8 cellular contexts compared by ENCODE assay signal in the genomic region with DNA sequence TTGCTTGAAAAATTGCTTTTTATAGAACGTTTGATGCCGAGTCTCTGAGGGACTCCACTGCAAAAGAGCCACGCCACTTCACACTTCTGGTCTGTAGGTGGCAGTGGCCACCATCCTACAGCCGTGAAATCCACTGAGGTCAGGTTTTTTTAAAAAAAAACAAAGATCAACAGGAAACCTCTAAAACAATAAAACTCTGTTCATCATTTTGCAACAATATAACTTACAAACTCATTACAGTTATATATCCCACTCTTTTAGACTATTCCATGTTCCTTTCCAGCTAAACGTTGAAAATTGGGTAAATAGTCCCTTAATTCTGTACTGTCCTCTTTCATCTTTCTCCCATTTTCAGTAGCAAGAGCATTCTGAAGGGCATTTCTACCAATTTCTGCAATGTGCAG.
DNase-seq lines count a peak whose midpoint lies in the region; ATAC-seq and TF ChIP-seq lines count a peak whose summit lies in the region.

No MANE protein-coding gene starts in this region.

- peak overlapping the region; percentile 64; the same call in 1 of the 2 replicates for H2BK20ac ChIP-seq in IMR-90 (ENCODE audit: low read depth, low read length)

- no peaks in the 10 kb centered on the region for H4K20me1 ChIP-seq in IMR-90 (ENCODE audit: insufficient read depth, low read length)
- no peaks in the 10 kb centered on the region for H4K20me1 ChIP-seq in PC-3 (ENCODE audit: low read length)

- peak overlapping the region; percentile 42; the same call in 1 of the 3 replicates for H2BK15ac ChIP-seq in IMR-90 (ENCODE audit: low read depth, low read length)

- BruUV-seq in IMR-90 (replicated peaks; lab: Mats Ljungman, UMichigan) = no TSS peak
- no TSS peak for BruUV-seq in PC-3 (replicated peaks; lab: Mats Ljungman, UMichigan)

- no peak overlapping the region for H2AK9ac ChIP-seq in IMR-90 (replicated peaks; ENCODE audit: low read depth, low read length, poor library complexity)

- H3K9me3 ChIP-seq in IMR-90 (ENCODE audit: control insufficient read depth, insufficient read depth, low read length) = no peaks in the 10 kb centered on the region
- no peaks in the 10 kb centered on the region for H3K9me3 ChIP-seq in PC-3 (ENCODE audit: low read length)

- no CpG with 5 or more reads among the region's 5 CpGs for WGBS in IMR-90 (ENCODE audit: extremely low coverage in 2 of 2, insufficient read length in 1 of 2), 2 experiments

- no peak overlapping the region for H2AFZ ChIP-seq in IMR-90 (replicated peaks; ENCODE audit: low read length, poor library complexity)
- 0 out of 2 replicates have a peak overlapping the region, but pooled peaks have one; percentile 15 for H2AFZ ChIP-seq in PC-3 (ENCODE audit: low read length)

- H3K4ac ChIP-seq in IMR-90 (ENCODE audit: low read depth, low read length) = 0 out of 2 replicates have a peak overlapping the region, but pooled peaks have one; percentile 15

- no peak overlapping the region for H3K56ac ChIP-seq in IMR-90 (ENCODE audit: extremely low read depth, insufficient read depth, low read length)

- H3K36me3 ChIP-seq in IMR-90 (ENCODE audit: control insufficient read depth, insufficient read depth, low read length) = no peaks in the 10 kb centered on the region
- H3K36me3 ChIP-seq in PC-3 (ENCODE audit: low read depth, low read length) = no peaks in the 10 kb centered on the region

- H3K14ac ChIP-seq in IMR-90 (replicated peaks; ENCODE audit: low read depth, low read length) = no peak overlapping the region

- H3K18ac ChIP-seq in IMR-90 (ENCODE audit: low read depth, low read length) = peak overlapping the region; percentile 15; the same call in 1 of the 2 replicates

- H4K5ac ChIP-seq in IMR-90 (ENCODE audit: low read depth, low read length) = no peak overlapping the region

- DNase-seq in NCI-H510A treated with DMSO at 0.1 percent for 48 hours (lab: John Stamatoyannopoulos, UW) (peak; percentile 20), NCI-H510A (lab: John Stamatoyannopoulos, UW) (no peak), IMR-90 (peak; percentile 67), PC-3 (peak; percentile 84), dedifferentiated amniotic fluid mesenchymal stem cell (ENCODE audit: extremely low spot score) (peak; percentile 73), midbrain (lab: John Stamatoyannopoulos, UW) (peak; percentile 66)
- no peak for DNase-seq in activated effector memory CD4-positive, alpha-beta T cell treated with Interleukin-2 at 50 U/mL for 16 hours

- H3K79me1 ChIP-seq in IMR-90 (ENCODE audit: low read depth in 1 of 2, low read length in 2 of 2) = no peaks in the 10 kb centered on the region; a peak in 1 of 4 replicates

- no peak overlapping the region for H2AK5ac ChIP-seq in IMR-90 (ENCODE audit: low read depth, low read length)

- H4K91ac ChIP-seq in IMR-90 (ENCODE audit: insufficient read depth, low read depth, low read length) = peak overlapping the region; percentile 6; the same call in 1 of the 2 replicates

- no peaks in the 10 kb centered on the region for H3K79me2 ChIP-seq in PC-3 (ENCODE audit: low read length)

- H3K9me1 ChIP-seq in IMR-90 (ENCODE audit: insufficient read depth, low read length) = peaks cover 3% of the 10 kb centered on the region; the same call in 1 of the 2 replicates

- peak; percentile 96 for TF ChIP-seq RAD21 in IMR-90 (IDR thresholded peaks at IDR 0.05; ENCODE audit: low read length)

- no peak overlapping the region for H2BK5ac ChIP-seq in IMR-90 (ENCODE audit: low read depth, low read length, poor library complexity, severe bottlenecking)

- no peak overlapping the region for H3K4me2 ChIP-seq in IMR-90 (ENCODE audit: low read depth, low read length)
- peak overlapping the region; percentile 14; the same call in 1 of the 2 replicates for H3K4me2 ChIP-seq in PC-3 (ENCODE audit: low read length)

- CTCF ChIA-PET in IMR-90 (lab: Yijun Ruan, JAX) (interaction anchor here (0.6 to 1.6 kb wide), 16 partner anchors 58 to 575 kb away, joined by 3 to 9 read pairs (median 4); a partner anchor contains a TSS), PC-3 (lab: Charles Lee) (interaction anchor here (0.5 to 0.9 kb wide), 3 partner anchors 63 to 122 kb away, joined by 3 to 4 read pairs (median 3); no protein-coding TSS in a partner anchor)

- no peak overlapping the region for H3K23ac ChIP-seq in IMR-90 (ENCODE audit: low read depth, low read length)

- no peak overlapping the region for H3K4me3 ChIP-seq in IMR-90 (ENCODE audit: insufficient read depth, low read depth, low read length)
- H3K4me3 ChIP-seq in PC-3 (ENCODE audit: low read length) = no peak overlapping the region

- intact Hi-C loops in IMR-90 (cut with micrococcal nuclease) (loop anchor here (1.0 to 10.0 kb wide), 9 partner anchors 65 to 1458 kb away; a partner anchor contains a TSS), PC-3 (cut with micrococcal nuclease) (loop anchor here (1.0 to 2.0 kb wide), 4 partner anchors 122 to 582 kb away; no protein-coding TSS in a partner anchor)

- ATAC-seq in GM21526 (IDR thresholded peaks at IDR 0.05; ENCODE audit: low FRiP score, unreplicated experiment) = peak; percentile 93
- peak; percentile 64 for ATAC-seq in IMR-90 (ENCODE audit: low read depth)
- peak; percentile 60 for ATAC-seq in PC-3

- dilution Hi-C loops in IMR-90 (cut with HindIII; ENCODE audit: low sequenced_read_pairs, unreplicated experiment) = loop anchor here (25.0 kb wide), 1 partner anchor 160 kb away; no protein-coding TSS in a partner anchor

- peak overlapping the region in 1 of 2 experiments; percentile 31; a peak in 1 of 4 replicates for H4K8ac ChIP-seq in IMR-90 (ENCODE audit: low read depth in 2 of 2, low read length in 2 of 2)

- in situ Hi-C loops in IMR-90 (cut with MboI; ENCODE audit: low sequenced_read_pairs) = loop anchor here (5.0 kb wide), 2 partner anchors 160 to 665 kb away; no protein-coding TSS in a partner anchor

- no peaks in the 10 kb centered on the region for H3F3A ChIP-seq in PC-3 (ENCODE audit: low read length, unreplicated experiment)

- no peak overlapping the region for H3K27ac ChIP-seq in IMR-90 (ENCODE audit: insufficient read depth, low read length)
- no peak overlapping the region for H3K27ac ChIP-seq in PC-3 (ENCODE audit: low read length)

- peak overlapping the region; percentile 82 for H2BK120ac ChIP-seq in IMR-90 (ENCODE audit: low read depth, low read length)

- no peaks in the 10 kb centered on the region for H3K27me3 ChIP-seq in IMR-90 (ENCODE audit: control insufficient read depth, insufficient read depth, low read length)
- no peaks in the 10 kb centered on the region for H3K27me3 ChIP-seq in PC-3 (ENCODE audit: low read length)

- no peaks in the 10 kb centered on the region for H3K9me2 ChIP-seq in PC-3 (replicated peaks; ENCODE audit: low read length)

- TF ChIP-seq POLR2A in IMR-90 (IDR thresholded peaks at IDR 0.05; ENCODE audit: low read depth, low read length) = no peak

- H3K9ac ChIP-seq in IMR-90 (ENCODE audit: low read depth, low read length) (no peak overlapping the region), PC-3 (ENCODE audit: low read length) (no peak overlapping the region)

- POLR2A ChIA-PET in IMR-90 (lab: Charles Lee; ENCODE audit: unreplicated experiment) (no interaction called here), PC-3 (lab: Charles Lee; ENCODE audit: unreplicated experiment) (no interaction called here)

- peaks cover 10% of the 10 kb centered on the region for H3K4me1 ChIP-seq in IMR-90 (ENCODE audit: control insufficient read depth, insufficient read depth, low read length)
- peaks cover 30% of the 10 kb centered on the region for H3K4me1 ChIP-seq in PC-3 (ENCODE audit: insufficient read depth, low read length)

- TF ChIP-seq CTCF in IMR-90 (conservative IDR thresholded peaks at IDR 0.05; ENCODE audit: low read depth, low read length) (peak; percentile 98), PC-3 (conservative IDR thresholded peaks at IDR 0.05; ENCODE audit: low read depth, low read length) (peak; percentile 99)

TF ChIP-seq in IMR-90, 13 proteins besides CTCF, POLR2A, EP300 and RAD21:
- TF ChIP-seq MAFK (IDR thresholded peaks at IDR 0.05; ENCODE audit: low read depth, low read length) (peak; percentile 56; the same call in 1 of the 2 replicates), RCOR1 (IDR thresholded peaks at IDR 0.05; ENCODE audit: insufficient replicate concordance, low read length) (no peak), FOS (IDR thresholded peaks at IDR 0.05; ENCODE audit: low read depth, low read length) (no peak), BHLHE40 (IDR thresholded peaks at IDR 0.05; ENCODE audit: low read depth, low read length) (no peak), MXI1 (IDR thresholded peaks at IDR 0.05; ENCODE audit: borderline replicate concordance, low read depth, low read length) (no peak), CHD1 (IDR thresholded peaks at IDR 0.05; ENCODE audit: low read depth, low read length) (no peak), RFX5 (IDR thresholded peaks at IDR 0.05; ENCODE audit: low read depth, low read length) (no peak), MAZ (IDR thresholded peaks at IDR 0.05; ENCODE audit: borderline replicate concordance, low read depth, low read length) (no peak), CEBPB (IDR thresholded peaks at IDR 0.05; ENCODE audit: low read depth, low read length) (no peak), NFE2L2 (IDR thresholded peaks at IDR 0.05; ENCODE audit: low read depth, low read length) (no peak), SMC3 (IDR thresholded peaks at IDR 0.05; ENCODE audit: low read depth, low read length) (peak; percentile 85)
- TF ChIP-seq, protein P1, sequence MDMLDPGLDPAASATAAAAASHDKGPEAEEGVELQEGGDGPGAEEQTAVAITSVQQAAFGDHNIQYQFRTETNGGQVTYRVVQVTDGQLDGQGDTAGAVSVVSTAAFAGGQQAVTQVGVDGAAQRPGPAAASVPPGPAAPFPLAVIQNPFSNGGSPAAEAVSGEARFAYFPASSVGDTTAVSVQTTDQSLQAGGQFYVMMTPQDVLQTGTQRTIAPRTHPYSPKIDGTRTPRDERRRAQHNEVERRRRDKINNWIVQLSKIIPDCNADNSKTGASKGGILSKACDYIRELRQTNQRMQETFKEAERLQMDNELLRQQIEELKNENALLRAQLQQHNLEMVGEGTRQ (IDR thresholded peaks at IDR 0.05; ENCODE audit: low read depth, low read length) = no peak
- TF ChIP-seq, protein P2, sequence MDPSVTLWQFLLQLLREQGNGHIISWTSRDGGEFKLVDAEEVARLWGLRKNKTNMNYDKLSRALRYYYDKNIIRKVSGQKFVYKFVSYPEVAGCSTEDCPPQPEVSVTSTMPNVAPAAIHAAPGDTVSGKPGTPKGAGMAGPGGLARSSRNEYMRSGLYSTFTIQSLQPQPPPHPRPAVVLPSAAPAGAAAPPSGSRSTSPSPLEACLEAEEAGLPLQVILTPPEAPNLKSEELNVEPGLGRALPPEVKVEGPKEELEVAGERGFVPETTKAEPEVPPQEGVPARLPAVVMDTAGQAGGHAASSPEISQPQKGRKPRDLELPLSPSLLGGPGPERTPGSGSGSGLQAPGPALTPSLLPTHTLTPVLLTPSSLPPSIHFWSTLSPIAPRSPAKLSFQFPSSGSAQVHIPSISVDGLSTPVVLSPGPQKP (IDR thresholded peaks at IDR 0.05; ENCODE audit: borderline replicate concordance, low read depth, low read length) = no peak
TF ChIP-seq in IMR-90: peak in this region for 2.

Comparison
In these comparisons a context has a peak if more than half of its experiments do, and no peak if none do; other contexts are left out.
1. DNase-seq: peak in NCI-H510A treated with DMSO at 0.1 percent for 48 hours (single experiment), IMR-90 (single experiment), PC-3 (single experiment), dedifferentiated amniotic fluid mesenchymal stem cell (single experiment) and midbrain (single experiment); none in NCI-H510A (single experiment) and activated effector memory CD4-positive, alpha-beta T cell treated with Interleukin-2 at 50 U/mL for 16 hours (single experiment).
2. Peak in every context shown above with its lines, with median percentiles within 50 percentile points of each other: ATAC-seq.